ENCODE assay signal across 19 cellular contexts in genomic region chr1:214570442-214570841, GRCh38. TPM values are rescaled to one million over a fixed set of nuclear protein-coding genes. Genes with fewer than 3 reads are reported as not detected.
A peak's percentile ranks its signal among the peaks of the same experiment; 100 is the strongest.
DNase-seq lines count a peak whose midpoint lies in the region; ATAC-seq, FAIRE-seq and TF ChIP-seq lines count a peak whose summit lies in the region.
"Had no signal": no experiment of that assay in that cellular context is flagged by ENCODE, and none has a peak within 500 bp of the region (broad histone marks: within the 10 kb centered on the region; RNA-seq: fewer than 3 reads in every experiment).

No MANE protein-coding gene starts in this region.

- no peaks in the 10 kb centered on the region for H4K20me1 ChIP-seq in mammary epithelial cell (ENCODE audit: insufficient read depth, low read length)
- H4K20me1 ChIP-seq in keratinocyte (ENCODE audit: control insufficient read depth, extremely low read depth, insufficient read depth, low read length): no peaks in the 10 kb centered on the region

- H3K36me3 ChIP-seq in mammary epithelial cell (ENCODE audit: insufficient read depth, low read length) (no peaks in the 10 kb centered on the region), keratinocyte (ENCODE audit: control insufficient read depth in 2 of 2, extremely low read depth in 1 of 2, insufficient read depth in 2 of 2, low read length in 2 of 2) (no peaks in the 10 kb centered on the region), stomach (no peaks in the 10 kb centered on the region)
- H3K36me3 ChIP-seq: adrenal gland, uterus had no signal

- H3K9me3 ChIP-seq in mammary epithelial cell (replicated peaks; ENCODE audit: insufficient read depth, low read length) (no peaks in the 10 kb centered on the region), keratinocyte (ENCODE audit: control insufficient read depth, low read depth, low read length) (no peaks in the 10 kb centered on the region), stomach (peaks cover 0 to 4% (median 1%) of the 10 kb centered on the region in 4 donors)
- H3K9me3 ChIP-seq: adrenal gland, uterus had no signal

- in situ Hi-C loops in mammary epithelial cell (cut with MboI; ENCODE audit: low sequenced_read_pairs in 2 of 2): no loop called here

- CTCF ChIA-PET in mammary epithelial cell (lab: Charles Lee; ENCODE audit: low non-redundant PET): no interaction called here

- H3K9me1 ChIP-seq in keratinocyte (ENCODE audit: control insufficient read depth, extremely low read depth, insufficient read depth, low read length): no peaks in the 10 kb centered on the region

- TF ChIP-seq POLR2A in stomach (IDR thresholded peaks at IDR 0.05): no peak

- dilution Hi-C loops in mammary epithelial cell (cut with HindIII; ENCODE audit: low sequenced_read_pairs) (no loop called here), keratinocyte (cut with MboI; ENCODE audit: extremely low pct_ligation_motif_present, low sequenced_read_pairs) (no loop called here)

- H3K4me1 ChIP-seq in mammary epithelial cell (ENCODE audit: insufficient read depth, low read length) (peaks cover 87% of the 10 kb centered on the region), keratinocyte (ENCODE audit: control insufficient read depth, extremely low read depth, insufficient read depth, low read length) (peaks cover 88% of the 10 kb centered on the region), stomach (peaks cover 0 to 4% (median 0%) of the 10 kb centered on the region in 4 donors)
- H3K4me1 ChIP-seq: adrenal gland, Caco-2, uterus had no signal

- TF ChIP-seq CTCF in mammary epithelial cell (conservative IDR thresholded peaks at IDR 0.05 in 1 of 2, IDR thresholded peaks at IDR 0.05 in 1 of 2; ENCODE audit: extremely low read depth in 1 of 2, insufficient read depth in 1 of 2, low read depth in 1 of 2, low read length in 2 of 2) (no peak), keratinocyte (optimal IDR thresholded peaks at IDR 0.05 in 1 of 3, IDR thresholded peaks at IDR 0.05 in 1 of 3, conservative IDR thresholded peaks at IDR 0.05 in 1 of 3; ENCODE audit: extremely low read depth in 1 of 3, insufficient read depth in 2 of 3, low read length in 3 of 3) (no peak), stomach (IDR thresholded peaks at IDR 0.05) (no peak)

- intact Hi-C loops in mammary epithelial cell (cut with micrococcal nuclease): no loop called here
- intact Hi-C loops in stomach (cut with DNase I; ENCODE audit: low total_unique reads): no loop called here
- intact Hi-C loops in Right ventricle myocardium inferior (cut with DNase I): no loop called here

- peak; percentile 98 for FAIRE-seq in keratinocyte (lab: Jason Lieb, UNC)

- peak; percentile 44 for DNase-seq in AG08395 (ENCODE audit: low spot score)
- DNase-seq in NCI-H226: peak; percentile 57
- DNase-seq in mammary epithelial cell: peak; percentile 81
- DNase-seq in keratinocyte (ENCODE audit: low read depth, low spot score): no peak
- no peak for DNase-seq in stomach
- DNase-seq in Right ventricle myocardium inferior (ENCODE audit: missing footprints): no peak
- no peak for DNase-seq in NCI-H1048 (lab: John Stamatoyannopoulos, UW)
- DNase-seq: activated CD4-positive, alpha-beta T cell treated with anti-CD3 and anti-CD28 coated beads, Interleukin-2, amount 50 U/mL, for 48 hours; activated T-cell treated with anti-CD3 and anti-CD28 coated beads, Interleukin-2, amount 50 U/mL, for 72 hours; adrenal gland; Caco-2; left ventricle myocardium superior; NCI-H1092 treated with DMSO at 0.1 percent for 48 hours; posterior cingulate gyrus; stimulated activated naive CD8-positive, alpha-beta T cell treated with anti-CD3 and anti-CD28 coated beads, Interleukin-15, Interleukin-2, amounts not matched to agents 100 U/mL and 50 U/mL, for 24 hours; uterus had no signal

- H3K4me2 ChIP-seq in mammary epithelial cell (ENCODE audit: insufficient read depth, low read depth, low read length) (peak overlapping the region; percentile 42), keratinocyte (ENCODE audit: control insufficient read depth, extremely low read depth, insufficient read depth, low read depth, low read length) (peak overlapping the region; percentile 61)

- H3K79me2 ChIP-seq in mammary epithelial cell (ENCODE audit: insufficient read depth, low read length) (no peaks in the 10 kb centered on the region), keratinocyte (ENCODE audit: control insufficient read depth, insufficient read depth, low read length) (no peaks in the 10 kb centered on the region)

- WGBS in mammary epithelial cell (ENCODE audit: low coverage, missing lambda C conversion rate): 0% methylated on average over 2 of the region's 2 CpGs
- WGBS in stomach, 5 donors: 24 to 43% (median 32%) methylated on average over 2 of the region's 2 CpGs

- ATAC-seq in Right ventricle myocardium inferior: no peak
- no peak for ATAC-seq in HG03460 (IDR thresholded peaks at IDR 0.05; ENCODE audit: unreplicated experiment)
- ATAC-seq: activated T-cell treated with anti-CD3 and anti-CD28 coated beads, Interleukin-2, amount 50 U/mL, for 72 hours; esophagus mucosa; left ventricle myocardium superior; stimulated activated naive CD8-positive, alpha-beta T cell treated with anti-CD3 and anti-CD28 coated beads, Interleukin-15, Interleukin-2, amounts not matched to agents 100 U/mL and 50 U/mL, for 24 hours had no signal

- BruUV-seq in mammary epithelial cell (replicated peaks; lab: Mats Ljungman, UMichigan): no TSS peak

- H3K9ac ChIP-seq in mammary epithelial cell (ENCODE audit: insufficient read depth, low read length) (no peak overlapping the region), keratinocyte (ENCODE audit: control insufficient read depth, extremely low read depth, insufficient read depth, low read length) (peak overlapping the region; percentile 30)

- H3K4me3 ChIP-seq in mammary epithelial cell (replicated peaks in 1 of 3; ENCODE audit: insufficient read depth in 1 of 3, low read depth in 2 of 3, low read length in 3 of 3) (no peak overlapping the region), keratinocyte (ENCODE audit: control insufficient read depth in 2 of 3, extremely low read depth in 1 of 3, insufficient read depth in 2 of 3, low read depth in 1 of 3, low read length in 3 of 3) (no peak overlapping the region), stomach (no peak overlapping the region)
- H3K4me3 ChIP-seq: adrenal gland, coronary artery, uterus had no signal

- TF ChIP-seq EP300 in stomach (IDR thresholded peaks at IDR 0.05): no peak

- H3K27ac ChIP-seq in mammary epithelial cell (ENCODE audit: insufficient read depth, low read depth, low read length): peak overlapping the region; percentile 99
- peak overlapping the region; percentile 89 for H3K27ac ChIP-seq in keratinocyte (ENCODE audit: control insufficient read depth, insufficient read depth, low read length)
- H3K27ac ChIP-seq in stomach: no peak overlapping the region
- H3K27ac ChIP-seq: adrenal gland, coronary artery, uterus had no signal

- H3K27me3 ChIP-seq in mammary epithelial cell (ENCODE audit: insufficient read depth, low read length) (no peaks in the 10 kb centered on the region), keratinocyte (ENCODE audit: control insufficient read depth, extremely low read depth, insufficient read depth, low read length) (no peaks in the 10 kb centered on the region), stomach (no peaks in the 10 kb centered on the region)
- H3K27me3 ChIP-seq: adrenal gland, uterus had no signal

- H2AFZ ChIP-seq in mammary epithelial cell (ENCODE audit: low read depth, low read length) (no peak overlapping the region), keratinocyte (ENCODE audit: control insufficient read depth, low read length) (no peak overlapping the region)

RNA-seq across cellular contexts. Expression of gene PTPN14, which starts 19.0 kb away (rescaled TPM):
- 100 to 1,000 TPM; 152 to 157 TPM for total RNA-seq in mammary epithelial cell
- 52.9 TPM for polyA plus RNA-seq in mammary epithelial cell
- polyA minus RNA-seq in mammary epithelial cell: 116 TPM
- 28.0 to 59.9 TPM (median 29.9 TPM) in 3 replicates for polyA plus RNA-seq in keratinocyte
- polyA plus RNA-seq in keratinocyte (2011; ENCODE audit: low read depth): 16.1 TPM
- polyA plus RNA-seq in keratinocyte (2011; cell fraction: cytosol; rRNA removed): 22.9 and 31.8 TPM in 2 replicates
- polyA plus RNA-seq in keratinocyte (2011; cell fraction: nucleus; rRNA removed): 67.8 and 76.2 TPM in 2 replicates
- 23.6 and 44.7 TPM in 2 replicates for polyA plus RNA-seq in keratinocyte (2012; ENCODE audit: low replicate concordance)
- 115 to 156 TPM (median 131 TPM) in 3 replicates for polyA minus RNA-seq in keratinocyte
- polyA minus RNA-seq in keratinocyte (2011; cell fraction: cytosol; rRNA and poly(A)+ RNA removed): 92.3 TPM
- polyA minus RNA-seq in keratinocyte (2011; cell fraction: nucleus; rRNA and poly(A)+ RNA removed): 167 and 251 TPM in 2 replicates
- 10 to 100 TPM in 4 of 5 donors, 1 to 10 TPM in 1; 5.5 to 44.6 (median 19.0) TPM for total RNA-seq in stomach
- 1 to 10 TPM; 1.7 to 4.2 (median 2.6) TPM for polyA plus RNA-seq in stomach
- 23.0 TPM for total RNA-seq in Right ventricle myocardium inferior

RNA-seq across cellular contexts. Expression of gene CENPF, which starts 32.6 kb away (rescaled TPM):
- total RNA-seq in mammary epithelial cell (10 to 100 TPM in 1 of 2 donors, 1 to 10 TPM in 1; 1.7 to 52.4 TPM), stomach (10 to 100 TPM in 2 of 5 donors, 1 to 10 TPM in 3; 4.8 to 43.2 (median 8.2) TPM), Right ventricle myocardium inferior (0.97 TPM)
- polyA plus RNA-seq in mammary epithelial cell (12.0 TPM), keratinocyte (1.4 to 14.4 TPM (median 13.7 TPM) in 3 replicates), stomach (1 to 10 TPM in 1 of 3 donors, under 1 TPM in 2; 0.15 to 8.8 (median 0.50) TPM)
- polyA minus RNA-seq in mammary epithelial cell (10.8 TPM), keratinocyte (0.99 to 10.7 TPM (median 1.1 TPM) in 3 replicates)
- polyA plus RNA-seq in keratinocyte (2011; ENCODE audit: low read depth): 1.6 TPM
- polyA plus RNA-seq in keratinocyte (2011; cell fraction: cytosol; rRNA removed): 2.3 and 3.1 TPM in 2 replicates
- polyA plus RNA-seq in keratinocyte (2011; cell fraction: nucleus; rRNA removed): 6.1 and 8.8 TPM in 2 replicates
- polyA plus RNA-seq in keratinocyte (2012; ENCODE audit: low replicate concordance): 0.62 and 18.4 TPM in 2 replicates
- polyA minus RNA-seq in keratinocyte (2011; cell fraction: cytosol; rRNA and poly(A)+ RNA removed): 1.7 TPM
- 2.4 and 5.7 TPM in 2 replicates for polyA minus RNA-seq in keratinocyte (2011; cell fraction: nucleus; rRNA and poly(A)+ RNA removed)

Comparison
In these comparisons a context has a peak if more than half of its experiments do, and no peak if none do; other contexts are left out.
1. DNase-seq: peak in AG08395 (single experiment), NCI-H226 (single experiment) and mammary epithelial cell (single experiment); none in keratinocyte (single experiment), stomach (single experiment), Right ventricle myocardium inferior (single experiment) and NCI-H1048 (single experiment).
2. H3K27ac ChIP-seq: peak in mammary epithelial cell (single experiment) and keratinocyte (single experiment); none in stomach (0 of 5).